In the genomic region with DNA sequence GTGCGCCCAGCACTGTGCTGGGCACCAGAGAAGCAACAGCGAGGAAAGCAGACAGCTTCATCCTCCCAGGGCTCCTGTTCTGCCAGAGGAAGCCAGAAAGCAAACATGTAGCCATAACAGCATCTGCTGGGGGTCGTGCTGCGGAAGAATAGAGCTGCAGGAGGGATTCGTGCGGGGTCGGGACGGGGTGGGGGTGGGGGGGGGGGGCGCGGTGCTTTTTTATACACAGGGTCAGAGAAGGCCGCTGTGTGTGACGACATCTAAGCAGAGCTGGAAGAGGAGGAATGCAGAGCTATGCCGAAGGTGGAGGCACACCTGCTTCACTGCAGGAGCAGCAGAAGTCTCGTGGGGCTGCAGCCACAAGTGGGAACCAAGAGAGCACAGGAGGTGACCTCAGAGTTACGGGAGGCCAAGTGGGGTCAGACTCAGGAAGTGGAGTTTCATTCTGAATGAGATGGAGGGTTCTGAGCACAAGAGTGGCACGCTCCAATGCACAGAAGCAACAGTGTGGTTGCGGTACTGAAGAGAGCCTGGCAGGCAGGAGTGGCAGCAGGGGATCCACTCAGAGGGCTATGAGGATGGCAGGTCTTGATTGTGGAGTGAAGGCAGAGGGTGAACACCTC, we compare ENCODE assay signal across 8 cellular contexts. TPM values are rescaled to one million over a fixed set of nuclear protein-coding genes. Genes with fewer than 3 reads are reported as not detected.
DNase-seq lines count a peak whose midpoint lies in the region; ATAC-seq, FAIRE-seq and TF ChIP-seq lines count a peak whose summit lies in the region.

No MANE protein-coding gene starts in this region.

- H3K36me3 ChIP-seq in small intestine (ENCODE audit: control insufficient read depth in 2 of 2, insufficient read depth in 2 of 2, low read length in 2 of 2): no peaks in the 10 kb centered on the region

- TF ChIP-seq CTCF in astrocyte of the spinal cord (IDR thresholded peaks at IDR 0.05; ENCODE audit: low read depth, low read length) (no peak), chondrocyte (IDR thresholded peaks at IDR 0.05) (no peak)

- peaks cover 56% of the 10 kb centered on the region for H3K4me1 Mint-ChIP-seq in chondrocyte (ENCODE audit: low read depth)

- H3K27ac ChIP-seq in small intestine (ENCODE audit: low read depth in 1 of 2, low read length in 1 of 2): no peak overlapping the region

- in situ Hi-C loops in astrocyte of the spinal cord (cut with HindIII; ENCODE audit: low sequenced_read_pairs): no loop called here

- H3K4me3 ChIP-seq in astrocyte of the spinal cord (ENCODE audit: low read depth, low read length) (no peak overlapping the region), small intestine (ENCODE audit: low read depth in 1 of 2, low read length in 2 of 2) (no peak overlapping the region)

- no peak overlapping the region for H3K27ac Mint-ChIP-seq in chondrocyte (ENCODE audit: unreplicated experiment)

- H3K36me3 Mint-ChIP-seq in chondrocyte (ENCODE audit: low read depth): no peaks in the 10 kb centered on the region

- H3K4me1 ChIP-seq in small intestine (ENCODE audit: control insufficient read depth in 2 of 2, insufficient read depth in 1 of 2, low read depth in 1 of 2, low read length in 1 of 2): peaks cover 2% of the 10 kb centered on the region in 2 donors

- H3K9me3 Mint-ChIP-seq in chondrocyte (ENCODE audit: low read depth): no peaks in the 10 kb centered on the region

- intact Hi-C loops in sciatic nerve (cut with DNase I): no loop called here

- H3K9me3 ChIP-seq in small intestine (ENCODE audit: control insufficient read depth, low read depth): no peaks in the 10 kb centered on the region

- H3K27me3 Mint-ChIP-seq in chondrocyte (ENCODE audit: low read depth): no peaks in the 10 kb centered on the region

- H3K27me3 ChIP-seq in small intestine (ENCODE audit: control insufficient read depth in 2 of 2, insufficient read depth in 2 of 2, low read length in 2 of 2): no peaks in the 10 kb centered on the region

- WGBS in small intestine, 3 donors: 63 to 82% (median 73%) methylated on average over 17 of the region's 17 CpGs

- no peak for FAIRE-seq in small intestine (lab: Jason Lieb, UNC)

- peak; percentile 97 for ATAC-seq in GM18498 (IDR thresholded peaks at IDR 0.05; ENCODE audit: unreplicated experiment)
- peak; percentile 88 for ATAC-seq in GM19438 (IDR thresholded peaks at IDR 0.05; ENCODE audit: low read depth, unreplicated experiment)
- ATAC-seq in HG03159 (IDR thresholded peaks at IDR 0.05; ENCODE audit: unreplicated experiment): peak; percentile 93
- ATAC-seq in sciatic nerve: no peak

- no peak overlapping the region for H3K4me3 Mint-ChIP-seq in chondrocyte (ENCODE audit: unreplicated experiment)

- DNase-seq in astrocyte of the spinal cord (ENCODE audit: low read depth, low spot score) (peak; percentile 43), sciatic nerve (ENCODE audit: low spot score) (no peak), chondrocyte (ENCODE audit: low spot score) (no peak), small intestine (no peak), activated gamma-delta T cell treated with Interleukin-2 at 50 U/mL for 16 hours (no peak)

RNA-seq across cellular contexts. Expression of a gene that starts 11.1 kb away (rescaled TPM):
- 1.5 TPM for total RNA-seq in sciatic nerve
- 0.15 to 0.25 TPM (median 0.23 TPM) in 3 replicates for total RNA-seq in chondrocyte
- under 1 TPM in 1 of 3 donors, not detected in 2; 0.42 TPM for polyA plus RNA-seq in small intestine

RNA-seq across cellular contexts. Expression of a gene that starts 42.2 kb away (rescaled TPM):
- total RNA-seq in sciatic nerve (39.7 TPM), chondrocyte (29.0 to 31.1 TPM (median 30.6 TPM) in 3 replicates)
- 10 to 100 TPM in 2 of 3 donors, 1 to 10 TPM in 1; 9.5 to 12.0 (median 11.9) TPM for polyA plus RNA-seq in small intestine
